19 cellular contexts compared by ENCODE assay signal in the genomic region with DNA sequence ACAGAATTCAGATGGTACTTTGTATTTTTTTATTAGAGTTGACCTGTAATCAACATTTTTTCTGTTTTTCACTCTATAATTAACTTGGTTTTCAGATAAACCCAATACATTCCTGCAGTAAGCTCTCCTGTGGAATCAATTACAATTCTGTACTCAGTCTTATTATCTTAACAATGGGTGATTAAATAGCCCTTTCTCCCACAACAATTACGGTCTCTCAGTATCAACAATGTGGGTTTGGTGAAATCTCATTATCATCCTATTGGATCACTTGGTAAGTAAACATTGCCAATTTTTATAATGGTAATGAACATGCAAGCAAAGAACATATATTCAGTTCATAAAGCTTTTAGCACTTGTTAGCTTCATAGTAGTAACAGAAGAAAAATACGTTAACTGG.
"Had no signal": no experiment of that assay in that cellular context is flagged by ENCODE, and none has a peak within 500 bp of the region (broad histone marks: within the 10 kb centered on the region; RNA-seq: fewer than 3 reads in every experiment).

No MANE protein-coding gene starts in this region.

- ATAC-seq: gastrocnemius medialis; heart right ventricle; left colon; left ventricle myocardium superior; naive thymus-derived CD4-positive, alpha-beta T cell; right cardiac atrium had no signal

- DNase-seq: effector memory CD4-positive, alpha-beta T cell; gastrocnemius medialis; heart right ventricle; hypothalamus; left colon; left ventricle myocardium superior; mesenchymal stem cell; naive thymus-derived CD4-positive, alpha-beta T cell; nephron progenitor cell; right cardiac atrium; small intestine; stimulated activated CD4-positive, alpha-beta T cell treated with anti-CD3 and anti-CD28 coated beads, Interleukin-12 subunit alpha, Interleukin-12 subunit beta, amount 100 ng/mL, for 4 hours; stimulated activated CD4-positive, alpha-beta T cell treated with anti-CD3 and anti-CD28 coated beads, Interleukin-2, amount 100 ng/mL, for 48 hours; stimulated activated naive CD4-positive, alpha-beta T cell treated with Interleukin-2 at 50 U/mL for 16 hours; trophoblast cell had no signal

- H3K9me3 Mint-ChIP-seq: nephron progenitor cell had no signal

- H3K27ac ChIP-seq: epithelial cell of prostate, esophagus muscularis mucosa, gastrocnemius medialis, heart right ventricle, neutrophil had no signal

- H3K4me3 ChIP-seq: esophagus muscularis mucosa, gastrocnemius medialis, heart right ventricle, lung had no signal

- H3K27me3 ChIP-seq: esophagus muscularis mucosa, gastrocnemius medialis, heart right ventricle, neutrophil had no signal

- H3K27me3 Mint-ChIP-seq: naive thymus-derived CD4-positive, alpha-beta T cell had no signal

- H3K4me3 Mint-ChIP-seq: naive thymus-derived CD4-positive, alpha-beta T cell; nephron progenitor cell had no signal

- H3K27ac Mint-ChIP-seq: naive thymus-derived CD4-positive, alpha-beta T cell; nephron progenitor cell had no signal

- H3K9me3 ChIP-seq: gastrocnemius medialis, neutrophil had no signal

- H3K4me1 Mint-ChIP-seq: naive thymus-derived CD4-positive, alpha-beta T cell had no signal

- H3K36me3 ChIP-seq: esophagus muscularis mucosa, gastrocnemius medialis, heart right ventricle, neutrophil had no signal

- H3K36me3 Mint-ChIP-seq: naive thymus-derived CD4-positive, alpha-beta T cell had no signal

- H3K4me1 ChIP-seq: esophagus muscularis mucosa, gastrocnemius medialis, heart right ventricle had no signal
